8 cellular contexts compared by ENCODE assay signal in genomic region chr6:26569433-26569764, GRCh38. TPM values are rescaled to one million over a fixed set of nuclear protein-coding genes. Genes with fewer than 3 reads are reported as not detected.
DNase-seq lines count a peak whose midpoint lies in the region; ATAC-seq and TF ChIP-seq lines count a peak whose summit lies in the region.

No MANE protein-coding gene starts in this region.

- peak overlapping the region; percentile 98 for H3K4me3 Mint-ChIP-seq in endothelial cell (ENCODE audit: unreplicated experiment)

- BruUV-seq in OCI-LY7 (replicated peaks; lab: Mats Ljungman, UMichigan) = no TSS peak

- no peaks in the 10 kb centered on the region for H3K36me3 ChIP-seq in SK-N-SH (replicated peaks in 1 of 2; ENCODE audit: control insufficient read depth in 1 of 2, insufficient read depth in 2 of 2, low read length in 1 of 2)
- no peaks in the 10 kb centered on the region for H3K36me3 ChIP-seq in OCI-LY7 (ENCODE audit: insufficient read depth, low read length)
- no peaks in the 10 kb centered on the region for H3K36me3 ChIP-seq in skeletal muscle satellite cell (ENCODE audit: insufficient read depth, low read length)

- no peak for TF ChIP-seq POLR2A in lower leg skin (IDR thresholded peaks at IDR 0.05)

- 0% methylated on average over 2 of the region's 2 CpGs for WGBS in SK-N-SH (ENCODE audit: low lambda C conversion rate)
- WGBS in lower leg skin, 2 donors = 2 to 7% methylated on average over 2 of the region's 2 CpGs

- H3K4me2 ChIP-seq in SK-N-SH = peak overlapping the region; percentile 69
- peak overlapping the region; percentile 95 for H3K4me2 ChIP-seq in OCI-LY7 (ENCODE audit: low read length)
- H3K4me2 ChIP-seq in skeletal muscle satellite cell (ENCODE audit: low read length) = peak overlapping the region; percentile 87

- no peak for TF ChIP-seq RAD21 in SK-N-SH (IDR thresholded peaks at IDR 0.05; ENCODE audit: low read length)

- TF ChIP-seq EP300 in SK-N-SH (IDR thresholded peaks at IDR 0.05; ENCODE audit: borderline replicate concordance in 1 of 2, low read depth in 1 of 2, low read length in 1 of 2) = no peak

- peaks cover 21% of the 10 kb centered on the region for H3K27me3 Mint-ChIP-seq in endothelial cell (ENCODE audit: unreplicated experiment)

- H3K79me2 ChIP-seq in SK-N-SH (ENCODE audit: insufficient read depth) = no peaks in the 10 kb centered on the region
- H3K79me2 ChIP-seq in OCI-LY7 (ENCODE audit: insufficient read depth, low read depth, low read length) = no peaks in the 10 kb centered on the region

- peak overlapping the region; percentile 75; the same call in 1 of the 2 replicates for H2AFZ ChIP-seq in SK-N-SH (ENCODE audit: low read depth)
- 0 out of 2 replicates have a peak overlapping the region, but pooled peaks have one; percentile 20 for H2AFZ ChIP-seq in OCI-LY7 (ENCODE audit: low read length)

- intact Hi-C loops in OCI-LY7 (cut with micrococcal nuclease; ENCODE audit: unreplicated experiment) (no loop called here), lower leg skin (cut with DNase I; ENCODE audit: low total_unique reads) (no loop called here)

- TF ChIP-seq CTCF in SK-N-SH (IDR thresholded peaks at IDR 0.05) (no peak), OCI-LY7 (conservative IDR thresholded peaks at IDR 0.05; ENCODE audit: low read length) (no peak), endothelial cell (IDR thresholded peaks at IDR 0.05; ENCODE audit: unreplicated experiment) (no peak), lower leg skin (IDR thresholded peaks at IDR 0.05) (no peak)

- no peaks in the 10 kb centered on the region for H3K9me3 Mint-ChIP-seq in endothelial cell (ENCODE audit: unreplicated experiment)

- peaks cover 30% of the 10 kb centered on the region for H3F3A ChIP-seq in SK-N-SH (replicated peaks; ENCODE audit: insufficient read depth)

- POLR2A ChIA-PET in SK-N-SH (lab: Yijun Ruan, JAX) (interaction anchor here (0.8 to 1.3 kb wide), 2 partner anchors 26 to 285 kb away, joined by 3 read pairs; no protein-coding TSS in a partner anchor), OCI-LY7 (lab: Charles Lee) (interaction anchor here (0.8 to 1.4 kb wide), 3 partner anchors 16 to 295 kb away, joined by 3 to 4 read pairs (median 3); no protein-coding TSS in a partner anchor)

- CTCF ChIA-PET in SK-N-SH (lab: Yijun Ruan, JAX) (interaction anchor here (0.7 to 6.1 kb wide), 10 partner anchors 13 to 248 kb away, joined by 3 to 51 read pairs (median 4); partner anchors contain the start of gene HMGN4), OCI-LY7 (lab: Charles Lee; ENCODE audit: unreplicated experiment) (interaction anchor here (0.6 kb wide), 1 partner anchor 1061 kb away, joined by 3 read pairs; no protein-coding TSS in a partner anchor)

- H3K9me2 ChIP-seq in SK-N-SH (no peaks in the 10 kb centered on the region), OCI-LY7 (ENCODE audit: insufficient read depth, low read length) (no peaks in the 10 kb centered on the region)

- no peak for DNase-seq in SK-N-SH
- no peak for DNase-seq in OCI-LY7 (ENCODE audit: low spot score)
- DNase-seq in endothelial cell (ENCODE audit: low spot score) = no peak
- no peak for DNase-seq in lower leg skin (ENCODE audit: low spot score in 2 of 2)
- DNase-seq in iPS-NIHi11 (ENCODE audit: low spot score) = no peak
- no peak for DNase-seq in NCI-H510A treated with DMSO at 0.1 percent for 48 hours (lab: John Stamatoyannopoulos, UW)

- H3K27me3 ChIP-seq in SK-N-SH (ENCODE audit: insufficient read depth) (no peaks in the 10 kb centered on the region), skeletal muscle satellite cell (ENCODE audit: control insufficient read depth, insufficient read depth, low read length) (no peaks in the 10 kb centered on the region)

- ATAC-seq in SK-N-SH treated with all-trans-retinoic acid at 6 μM for 48 hours = no peak

- H3K9me3 ChIP-seq in SK-N-SH (no peaks in the 10 kb centered on the region), OCI-LY7 (ENCODE audit: low read length) (no peaks in the 10 kb centered on the region), skeletal muscle satellite cell (replicated peaks; ENCODE audit: low read length) (no peaks in the 10 kb centered on the region)

- H4K20me1 ChIP-seq in SK-N-SH (ENCODE audit: insufficient read depth) (no peaks in the 10 kb centered on the region), OCI-LY7 (ENCODE audit: insufficient read depth, low read length) (no peaks in the 10 kb centered on the region)

- H3K4me1 ChIP-seq in SK-N-SH (ENCODE audit: control insufficient read depth in 1 of 2, insufficient read depth in 2 of 2, low read depth in 1 of 2, low read length in 1 of 2) (no peaks in the 10 kb centered on the region; a peak in 1 of 4 replicates), OCI-LY7 (ENCODE audit: insufficient read depth, low read length, poor library complexity, severe bottlenecking) (peaks cover 24% of the 10 kb centered on the region), skeletal muscle satellite cell (ENCODE audit: control insufficient read depth, insufficient read depth, low read length) (peaks cover 5% of the 10 kb centered on the region)

- H3K36me3 Mint-ChIP-seq in endothelial cell (ENCODE audit: low read depth, unreplicated experiment) = peaks cover 12% of the 10 kb centered on the region

- peaks cover 11% of the 10 kb centered on the region for H3K4me1 Mint-ChIP-seq in endothelial cell (ENCODE audit: unreplicated experiment)

- H3K27ac ChIP-seq in SK-N-SH (ENCODE audit: low read depth in 2 of 2, low read length in 1 of 2) = peak overlapping the region in 1 of 2 experiments; percentile 31; a peak in 1 of 4 replicates
- H3K27ac ChIP-seq in OCI-LY7 (ENCODE audit: low read depth, low read length, poor library complexity, severe bottlenecking) = no peak overlapping the region

- H3K4me3 ChIP-seq in SK-N-SH (ENCODE audit: low read depth in 2 of 2, low read length in 1 of 2) (peak overlapping the region; percentile 66 to 83), OCI-LY7 (ENCODE audit: low read depth, low read length, poor library complexity, severe bottlenecking) (peak overlapping the region; percentile 82), skeletal muscle satellite cell (ENCODE audit: low read length) (peak overlapping the region; percentile 74), lower leg skin (ENCODE audit: low read depth, poor library complexity, severe bottlenecking) (no peak overlapping the region)

- H3K27ac Mint-ChIP-seq in endothelial cell (ENCODE audit: unreplicated experiment) = no peak overlapping the region

- H3K9ac ChIP-seq in SK-N-SH (no peak overlapping the region), skeletal muscle satellite cell (ENCODE audit: low read depth, low read length) (peak overlapping the region; percentile 51)

TF ChIP-seq in SK-N-SH, 30 proteins besides CTCF, POLR2A, EP300 and RAD21:
- no peak for TF ChIP-seq RXRA (IDR thresholded peaks at IDR 0.05; ENCODE audit: borderline replicate concordance, low read depth)

TF ChIP-seq in SK-N-SH treated with all-trans-retinoic acid at 6 μM for 48 hours, 23 proteins besides CTCF, POLR2A, EP300 and RAD21 (continues in another document):
- TF ChIP-seq ESRRG (CRISPR knock-in tag; IDR thresholded peaks at IDR 0.05) (no peak), GLIS3 (CRISPR knock-in tag; IDR thresholded peaks at IDR 0.05) (no peak), SNAI2 (CRISPR knock-in tag; IDR thresholded peaks at IDR 0.05) (no peak), CSRNP3 (CRISPR knock-in tag; IDR thresholded peaks at IDR 0.05) (no peak), CREB5 (CRISPR knock-in tag; IDR thresholded peaks at IDR 0.05; ENCODE audit: low read depth) (no peak), OSR1 (CRISPR knock-in tag; IDR thresholded peaks at IDR 0.05) (no peak), BACH2 (CRISPR knock-in tag; IDR thresholded peaks at IDR 0.05; ENCODE audit: borderline replicate concordance) (no peak), ARNTL (CRISPR knock-in tag; IDR thresholded peaks at IDR 0.05; ENCODE audit: borderline replicate concordance, low read depth) (no peak), TCF4 (CRISPR knock-in tag; IDR thresholded peaks at IDR 0.05; ENCODE audit: borderline replicate concordance) (no peak), ZNF8 (CRISPR knock-in tag; IDR thresholded peaks at IDR 0.05) (no peak)

RNA-seq across cellular contexts. Expression of gene ABT1, which starts 27.4 kb away (rescaled TPM):
- polyA plus RNA-seq in SK-N-SH (2012; rRNA removed) = 15.4 and 18.4 TPM in 2 replicates
- 10.1 and 15.2 TPM in 2 replicates for polyA plus RNA-seq in SK-N-SH (2012; cell fraction: cytosol; rRNA removed)
- polyA plus RNA-seq in SK-N-SH (2012; cell fraction: nucleus; rRNA removed) = 9.9 and 12.9 TPM in 2 replicates
- 32.2 and 34.6 TPM in 2 replicates for total RNA-seq in OCI-LY7 (2014; rRNA removed; shearing (Covaris generic))
- total RNA-seq in OCI-LY7 (2022) (25.3 and 26.3 TPM in 2 replicates), endothelial cell (ENCODE audit: unreplicated experiment) (20.4 TPM), lower leg skin (10 to 100 TPM; 22.0 to 25.7 (median 24.2) TPM)
- total RNA-seq in skeletal muscle satellite cell (2012; rRNA removed) = 12.9 and 15.1 TPM in 2 replicates

RNA-seq across cellular contexts. Expression of gene HMGN4, which starts 31.2 kb away (rescaled TPM):
- polyA plus RNA-seq in SK-N-SH (2012; rRNA removed) = 76.3 and 79.7 TPM in 2 replicates
- polyA plus RNA-seq in SK-N-SH (2012; cell fraction: cytosol; rRNA removed) = 98.3 and 103 TPM in 2 replicates
- polyA plus RNA-seq in SK-N-SH (2012; cell fraction: nucleus; rRNA removed) = 27.6 and 48.3 TPM in 2 replicates
- 113 and 116 TPM in 2 replicates for total RNA-seq in OCI-LY7 (2014; rRNA removed; shearing (Covaris generic))
- total RNA-seq in OCI-LY7 (2022) (104 and 113 TPM in 2 replicates), endothelial cell (ENCODE audit: unreplicated experiment) (27.2 TPM), lower leg skin (10 to 100 TPM; 27.1 to 43.0 (median 39.2) TPM)
- total RNA-seq in skeletal muscle satellite cell (2012; rRNA removed) = 65.7 and 77.8 TPM in 2 replicates
